Comparison of ENCODE assay signal across 1 cellular context in the genomic region with DNA sequence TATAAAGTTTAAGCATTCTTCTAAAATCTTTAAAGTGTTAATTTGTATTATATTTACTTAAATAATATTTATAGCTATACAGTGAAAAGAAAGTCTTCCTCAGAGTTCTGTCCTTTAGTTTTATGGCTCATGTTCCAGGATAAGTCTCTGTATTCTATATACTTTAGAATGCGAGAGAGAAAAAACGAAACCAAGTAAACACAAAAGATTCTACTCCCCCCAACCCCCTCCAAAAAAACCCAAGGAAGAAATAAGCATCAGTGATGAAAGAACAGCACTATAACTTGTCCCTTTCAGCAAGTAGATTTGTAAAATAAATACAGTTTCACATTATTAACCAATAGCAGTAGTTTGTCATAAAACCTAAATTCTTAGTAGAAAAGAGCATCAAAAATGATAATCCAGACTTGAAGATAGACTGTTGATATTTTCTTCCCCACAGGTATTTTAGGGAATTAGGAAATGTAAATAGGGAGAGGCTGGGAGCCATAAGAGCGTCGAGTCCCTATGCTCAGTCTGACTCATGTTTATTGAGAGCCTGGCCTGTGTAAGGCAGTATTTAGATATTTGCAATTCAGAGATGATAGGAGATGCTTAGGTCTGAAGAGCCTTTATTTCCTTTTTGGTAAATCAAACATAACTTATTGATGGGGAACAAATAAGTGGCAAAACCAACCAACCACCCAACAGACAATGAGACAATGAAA.
TF ChIP-seq lines count a peak whose summit lies in the region.

No MANE protein-coding gene starts in this region.

TF ChIP-seq in SK-N-SH, 30 proteins besides CTCF, POLR2A, EP300 and RAD21 (continued from another document):
- no peak for TF ChIP-seq RXRA (IDR thresholded peaks at IDR 0.05; ENCODE audit: borderline replicate concordance, low read depth)
- TF ChIP-seq NFIC (IDR thresholded peaks at IDR 0.05; ENCODE audit: borderline replicate concordance), result no peak
- TF ChIP-seq CHD2 (IDR thresholded peaks at IDR 0.05; ENCODE audit: low read length, partially characterized antibody), result no peak
- TF ChIP-seq POLR2AphosphoS5 (IDR thresholded peaks at IDR 0.05; ENCODE audit: low read depth, low read length), result no peak
- TF ChIP-seq JUND (IDR thresholded peaks at IDR 0.05), result no peak
- no peak for TF ChIP-seq ELF1 (IDR thresholded peaks at IDR 0.05)
- no peak for TF ChIP-seq NRF1 (IDR thresholded peaks at IDR 0.05; ENCODE audit: low read depth, low read length)
- no peak for TF ChIP-seq SIN3A (IDR thresholded peaks at IDR 0.05; ENCODE audit: borderline replicate concordance, low read depth, low read length)
- no peak for TF ChIP-seq RFX5 (IDR thresholded peaks at IDR 0.05; ENCODE audit: low read length)
- TF ChIP-seq YY1 (IDR thresholded peaks at IDR 0.05; ENCODE audit: low read depth), result no peak
